Comparison of ENCODE assay signal across 8 cellular contexts in the genomic region with DNA sequence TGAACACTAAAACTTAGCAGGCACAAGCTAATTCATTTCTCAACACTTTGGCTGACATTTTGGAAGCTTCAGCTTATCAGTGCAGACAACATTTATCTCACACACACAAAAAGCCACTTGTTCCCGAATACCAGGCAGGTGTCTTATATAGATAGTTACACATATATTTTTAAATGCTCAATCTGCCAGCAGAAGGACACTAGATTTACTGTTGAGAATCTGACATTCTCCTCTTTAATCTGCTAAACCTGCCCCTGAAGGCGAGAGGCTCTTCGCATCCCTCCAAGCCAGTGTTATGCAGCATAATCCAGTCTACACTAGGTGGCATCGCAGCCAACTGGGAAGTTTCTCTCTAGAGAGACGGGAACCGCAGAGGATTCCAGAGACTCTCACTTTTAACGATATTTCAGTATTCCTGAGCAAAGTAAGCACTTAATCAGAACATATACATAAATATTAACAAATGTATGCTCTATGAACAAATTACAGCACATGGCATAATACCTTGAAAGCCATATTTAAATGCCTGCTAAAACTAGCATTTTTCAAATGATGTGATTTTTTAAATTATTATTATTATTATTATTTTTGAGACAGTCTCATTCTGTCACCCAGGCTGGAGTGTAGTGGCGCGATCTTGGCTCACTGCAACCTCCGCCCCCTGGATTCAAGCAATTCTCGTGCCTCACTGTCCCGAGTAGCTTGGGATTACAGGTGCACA.
A peak's percentile ranks its signal among the peaks of the same experiment; 100 is the strongest.
DNase-seq lines count a peak whose midpoint lies in the region; ATAC-seq and TF ChIP-seq lines count a peak whose summit lies in the region.

No MANE protein-coding gene starts in this region.

- H3K79me2 ChIP-seq in DOHH2 (ENCODE audit: control insufficient read depth, low read length) (no peaks in the 10 kb centered on the region), hepatocyte (no peaks in the 10 kb centered on the region)

- H3K9me3 ChIP-seq in DOHH2 (ENCODE audit: control insufficient read depth, insufficient read depth, low read length) (no peaks in the 10 kb centered on the region), hepatocyte (ENCODE audit: low read depth) (no peaks in the 10 kb centered on the region), thyroid gland (no peaks in the 10 kb centered on the region)

- ATAC-seq in HG02970 (IDR thresholded peaks at IDR 0.05; ENCODE audit: low FRiP score, unreplicated experiment) (no peak), HG03045 (IDR thresholded peaks at IDR 0.05; ENCODE audit: unreplicated experiment) (no peak)

- H3K4me1 ChIP-seq in DOHH2 (ENCODE audit: control insufficient read depth, low read length) = no peaks in the 10 kb centered on the region
- H3K4me1 ChIP-seq in hepatocyte (ENCODE audit: insufficient read depth) = no peaks in the 10 kb centered on the region
- peaks cover 4 to 15% of the 10 kb centered on the region in 2 donors for H3K4me1 ChIP-seq in thyroid gland

- H2AFZ ChIP-seq in hepatocyte = no peak overlapping the region

- no peaks in the 10 kb centered on the region for H3F3A ChIP-seq in DOHH2 (ENCODE audit: control insufficient read depth, insufficient read depth)

- H3K4me3 ChIP-seq in DOHH2 (ENCODE audit: low read length) = no peak overlapping the region
- no peak overlapping the region for H3K4me3 ChIP-seq in LNCaP clone FGC (ENCODE audit: low read depth, low read length)
- no peak overlapping the region for H3K4me3 ChIP-seq in WI38 (ENCODE audit: low read depth, low read length)
- no peak overlapping the region for H3K4me3 ChIP-seq in hepatocyte
- H3K4me3 ChIP-seq in thyroid gland (replicated peaks in 1 of 3) = no peak overlapping the region

- WGBS in hepatocyte (ENCODE audit: low lambda C conversion rate, missing lambda C conversion rate) = 49% methylated on average over 12 of the region's 12 CpGs
- 47 to 50% methylated on average over 12 of the region's 12 CpGs for WGBS in thyroid gland, 2 donors

- H3K4me2 ChIP-seq in DOHH2 (ENCODE audit: low read length) = no peak overlapping the region
- H3K4me2 ChIP-seq in hepatocyte = peak overlapping the region; percentile 33

- TF ChIP-seq CTCF in DOHH2 (IDR thresholded peaks at IDR 0.05; ENCODE audit: low read depth, low read length, poor library complexity, severe bottlenecking) (peak; percentile 35), LNCaP clone FGC (IDR thresholded peaks at IDR 0.05; ENCODE audit: control insufficient read depth, extremely low read depth, insufficient read depth) (peak; percentile 78), WI38 (IDR thresholded peaks at IDR 0.05; ENCODE audit: low read depth, low read length) (peak; percentile 83), hepatocyte (IDR thresholded peaks at IDR 0.05; ENCODE audit: poor library complexity) (peak; percentile 67), thyroid gland (IDR thresholded peaks at IDR 0.05) (peak in 5 of 6 experiments; percentile 18 to 68 (median 63))

- H3K36me3 ChIP-seq in DOHH2 (ENCODE audit: control insufficient read depth, low read length) (no peaks in the 10 kb centered on the region), hepatocyte (replicated peaks; ENCODE audit: insufficient read depth, low read depth) (no peaks in the 10 kb centered on the region), thyroid gland (no peaks in the 10 kb centered on the region)

- no peaks in the 10 kb centered on the region for H3K27me3 ChIP-seq in DOHH2 (ENCODE audit: control insufficient read depth, low read length)
- no peaks in the 10 kb centered on the region for H3K27me3 ChIP-seq in hepatocyte
- H3K27me3 ChIP-seq in thyroid gland = no peaks in the 10 kb centered on the region

- no peak for DNase-seq in LNCaP clone FGC (ENCODE audit: low read depth)
- DNase-seq in hepatocyte (ENCODE audit: low spot score) = peak; percentile 73
- peak; percentile 55 to 64 for DNase-seq in thyroid gland
- no peak for DNase-seq in DMS79 (lab: John Stamatoyannopoulos, UW)

- H3K9me2 ChIP-seq in DOHH2 (replicated peaks; ENCODE audit: control insufficient read depth, low read length) (no peaks in the 10 kb centered on the region), hepatocyte (replicated peaks; ENCODE audit: insufficient read depth) (no peaks in the 10 kb centered on the region)

- intact Hi-C loops in thyroid gland (cut with DNase I) = loop anchor here (5.0 kb wide), 1 partner anchor 105 kb away; no protein-coding TSS in a partner anchor

- no peak overlapping the region for H3K27ac ChIP-seq in DOHH2 (ENCODE audit: low read depth, low read length)
- H3K27ac ChIP-seq in hepatocyte = no peak overlapping the region
- no peak overlapping the region for H3K27ac ChIP-seq in thyroid gland

- no peak for TF ChIP-seq POLR2A in thyroid gland (IDR thresholded peaks at IDR 0.05)

- no peaks in the 10 kb centered on the region for H4K20me1 ChIP-seq in DOHH2 (ENCODE audit: control insufficient read depth, insufficient read depth, low read depth, low read length)
- H4K20me1 ChIP-seq in hepatocyte (ENCODE audit: insufficient read depth, poor library complexity, severe bottlenecking) = no peaks in the 10 kb centered on the region

Comparison
In these comparisons a context has a peak if more than half of its experiments do, and no peak if none do; other contexts are left out.
1. DNase-seq: peak in hepatocyte (single experiment) and thyroid gland (2 of 2); none in LNCaP clone FGC (single experiment) and DMS79 (single experiment).
2. Peak in every context shown above with its lines, with median percentiles within 50 percentile points of each other: CTCF ChIP-seq.